Comparison of ENCODE assay signal across 8 cellular contexts in the genomic region with DNA sequence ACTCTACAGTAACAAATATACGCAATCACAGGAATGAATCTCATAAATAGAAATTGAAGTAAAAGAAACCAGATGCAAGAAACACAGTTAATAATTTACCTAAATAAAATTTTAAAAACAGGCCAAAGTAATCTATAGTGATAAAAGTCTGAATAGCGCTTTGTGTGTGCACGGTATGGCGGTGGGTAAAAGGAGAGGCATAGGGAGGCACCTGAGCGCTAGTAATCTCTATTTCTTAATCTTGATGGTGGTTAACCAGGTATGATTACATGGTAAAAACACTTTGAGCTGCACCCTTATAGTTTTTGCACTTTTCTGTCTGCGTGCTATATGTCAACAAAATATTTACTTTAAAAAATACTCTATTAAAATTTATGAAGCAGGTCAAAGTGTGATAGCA.
"Had no signal": no experiment of that assay in that cellular context is flagged by ENCODE, and none has a peak within 500 bp of the region (broad histone marks: within the 10 kb centered on the region; RNA-seq: fewer than 3 reads in every experiment).

No MANE protein-coding gene starts in this region.

- H3K4me3 ChIP-seq: GM12878 had no signal

- DNase-seq: GDM1, GF-D8 had no signal

- FAIRE-seq: G401.6, GM12878, GM12891, GM12892, GM18507, GM19239 had no signal

- ATAC-seq: GM12878 had no signal
